In genomic region chr3:183381179-183381578, GRCh38 we compare ENCODE assay signal across 1 cellular context.
A peak's percentile ranks its signal among the peaks of the same experiment; 100 is the strongest.
TF ChIP-seq lines count a peak whose summit lies in the region.

No MANE protein-coding gene starts in this region.

TF ChIP-seq in K562, 482 proteins besides CTCF, POLR2A, EP300 and RAD21 (continued from another document):
- TF ChIP-seq PKNOX1 (IDR thresholded peaks at IDR 0.05): peak; percentile 41
- TF ChIP-seq CTBP1 (IDR thresholded peaks at IDR 0.05; ENCODE audit: borderline replicate concordance): 0 out of 2 replicates have a peak, but pooled peaks have one; percentile 13
- TF ChIP-seq SREBF2 (CRISPR knock-in tag; IDR thresholded peaks at IDR 0.05): no peak
- TF ChIP-seq RCOR1 (IDR thresholded peaks at IDR 0.05; ENCODE audit: borderline replicate concordance in 1 of 2, low read depth in 2 of 2, low read length in 2 of 2): 0 out of 4 replicates have a peak, but pooled peaks of 1 of the 2 experiments have one; percentile 6
- TF ChIP-seq NR3C1 (CRISPR knock-in tag; IDR thresholded peaks at IDR 0.05): no peak
- TF ChIP-seq ATF4 (CRISPR knock-in tag; IDR thresholded peaks at IDR 0.05): peak; percentile 4; the same call in 1 of the 2 replicates
- no peak for TF ChIP-seq RBM15 (IDR thresholded peaks at IDR 0.05; ENCODE audit: insufficient read depth, low read length)
- no peak for TF ChIP-seq MXI1 (IDR thresholded peaks at IDR 0.05; ENCODE audit: low read depth, low read length)
- 0 out of 2 replicates have a peak, but pooled peaks have one; percentile 11 for TF ChIP-seq SMARCE1 (IDR thresholded peaks at IDR 0.05)
- peak; percentile 72 for TF ChIP-seq MEIS2 (IDR thresholded peaks at IDR 0.05; ENCODE audit: partially characterized antibody)
- TF ChIP-seq ZBTB49 (CRISPR knock-in tag; IDR thresholded peaks at IDR 0.05; ENCODE audit: borderline replicate concordance): no peak
